6 cellular contexts compared by ENCODE assay signal in genomic region chr9:113454914-113455761, GRCh38. TPM values are rescaled to one million over a fixed set of nuclear protein-coding genes. Genes with fewer than 3 reads are reported as not detected.
DNase-seq lines count a peak whose midpoint lies in the region; ATAC-seq and TF ChIP-seq lines count a peak whose summit lies in the region.

No MANE protein-coding gene starts in this region.

- in situ Hi-C loops in gastrocnemius medialis (cut with MboI; ENCODE audit: low sequenced_read_pairs in 4 of 4): no loop called here

- DNase-seq in activated T-cell treated with anti-CD3 and anti-CD28 coated beads, Interleukin-2, amount 50 U/mL, for 72 hours: peak in 1 of 2 donors; percentile 12
- DNase-seq in activated T-cell treated with anti-CD3 and anti-CD28 coated beads for 4 hours (no peak), epithelial cell of esophagus (ENCODE audit: low read depth) (peak; percentile 63), gastrocnemius medialis (peak in 1 of 2 donors; percentile 34), NCI-H2171 (lab: John Stamatoyannopoulos, UW) (no peak)

- H3K4me3 Mint-ChIP-seq in activated T-cell treated with anti-CD3 and anti-CD28 coated beads, Interleukin-2, amount 50 U/mL, for 72 hours: no peak overlapping the region

- peaks cover 23 to 27% of the 10 kb centered on the region in 2 donors for H3K4me1 ChIP-seq in gastrocnemius medialis

- H3K9me3 Mint-ChIP-seq in activated T-cell treated with anti-CD3 and anti-CD28 coated beads, Interleukin-2, amount 50 U/mL, for 72 hours: no peaks in the 10 kb centered on the region

- H3K4me3 ChIP-seq in epithelial cell of esophagus (ENCODE audit: low read length) (no peak overlapping the region), gastrocnemius medialis (no peak overlapping the region)

- ATAC-seq in activated T-cell treated with anti-CD3 and anti-CD28 coated beads, Interleukin-2, amount 50 U/mL, for 72 hours (replicated peaks in 1 of 2): peak; percentile 40 to 43
- ATAC-seq in gastrocnemius medialis (peak; percentile 83 to 92), HG02970 (IDR thresholded peaks at IDR 0.05; ENCODE audit: low FRiP score, unreplicated experiment) (no peak)

- peak overlapping the region; percentile 36 for H3K27ac Mint-ChIP-seq in activated T-cell treated with anti-CD3 and anti-CD28 coated beads, Interleukin-2, amount 50 U/mL, for 72 hours

- no peaks in the 10 kb centered on the region for H3K27me3 ChIP-seq in gastrocnemius medialis

- H3K36me3 ChIP-seq in gastrocnemius medialis: no peaks in the 10 kb centered on the region

- intact Hi-C loops in gastrocnemius medialis (cut with DNase I; ENCODE audit: low total_unique reads): no loop called here

- no peaks in the 10 kb centered on the region for H3K36me3 Mint-ChIP-seq in activated T-cell treated with anti-CD3 and anti-CD28 coated beads, Interleukin-2, amount 50 U/mL, for 72 hours (ENCODE audit: insufficient read depth in 2 of 2)

- TF ChIP-seq POLR2A in gastrocnemius medialis (IDR thresholded peaks at IDR 0.05): no peak

- H3K27me3 Mint-ChIP-seq in activated T-cell treated with anti-CD3 and anti-CD28 coated beads, Interleukin-2, amount 50 U/mL, for 72 hours (ENCODE audit: low read depth): no peaks in the 10 kb centered on the region

- no peaks in the 10 kb centered on the region for H3K9me3 ChIP-seq in gastrocnemius medialis

- no peaks in the 10 kb centered on the region for H3K4me1 Mint-ChIP-seq in activated T-cell treated with anti-CD3 and anti-CD28 coated beads, Interleukin-2, amount 50 U/mL, for 72 hours (ENCODE audit: low read depth)

- H3K27ac ChIP-seq in gastrocnemius medialis: peak overlapping the region; percentile 66 to 80 (median 78)

- TF ChIP-seq CTCF in epithelial cell of esophagus (IDR thresholded peaks at IDR 0.05; ENCODE audit: insufficient read depth, low read depth, low read length, missing control alignments) (no peak), gastrocnemius medialis (IDR thresholded peaks at IDR 0.05 in 4 of 5, conservative IDR thresholded peaks at IDR 0.05 in 1 of 5) (no peak)

RNA-seq across cellular contexts. Expression of gene RGS3, which starts 8.4 kb away (rescaled TPM):
- 10 to 100 TPM; 36.5 to 48.2 TPM for total RNA-seq in activated T-cell treated with anti-CD3 and anti-CD28 coated beads, Interleukin-2, amount 50 U/mL, for 72 hours
- total RNA-seq in gastrocnemius medialis: 10 to 100 TPM in 2 of 4 donors, 1 to 10 TPM in 2; 5.9 to 11.8 (median 9.8) TPM

RNA-seq across cellular contexts. Expression of gene C9orf43, which starts 44.6 kb away (rescaled TPM):
- 1 to 10 TPM; 1.1 to 1.3 TPM for total RNA-seq in activated T-cell treated with anti-CD3 and anti-CD28 coated beads, Interleukin-2, amount 50 U/mL, for 72 hours
- total RNA-seq in gastrocnemius medialis: not detected

RNA-seq across cellular contexts. Expression of gene POLE3, which starts 44.7 kb away (rescaled TPM):
- total RNA-seq in activated T-cell treated with anti-CD3 and anti-CD28 coated beads, Interleukin-2, amount 50 U/mL, for 72 hours: 10 to 100 TPM; 48.2 to 54.6 TPM
- 10 to 100 TPM; 42.9 to 66.4 (median 57.8) TPM for total RNA-seq in gastrocnemius medialis

RNA-seq across cellular contexts. Expression of gene ALAD, which starts 54.1 kb away (rescaled TPM):
- 10 to 100 TPM; 27.5 to 34.7 TPM for total RNA-seq in activated T-cell treated with anti-CD3 and anti-CD28 coated beads, Interleukin-2, amount 50 U/mL, for 72 hours
- total RNA-seq in gastrocnemius medialis: 10 to 100 TPM in 2 of 4 donors, 1 to 10 TPM in 2; 8.9 to 16.2 (median 12.3) TPM
